ENCODE assay signal across 8 cellular contexts in the genomic region with DNA sequence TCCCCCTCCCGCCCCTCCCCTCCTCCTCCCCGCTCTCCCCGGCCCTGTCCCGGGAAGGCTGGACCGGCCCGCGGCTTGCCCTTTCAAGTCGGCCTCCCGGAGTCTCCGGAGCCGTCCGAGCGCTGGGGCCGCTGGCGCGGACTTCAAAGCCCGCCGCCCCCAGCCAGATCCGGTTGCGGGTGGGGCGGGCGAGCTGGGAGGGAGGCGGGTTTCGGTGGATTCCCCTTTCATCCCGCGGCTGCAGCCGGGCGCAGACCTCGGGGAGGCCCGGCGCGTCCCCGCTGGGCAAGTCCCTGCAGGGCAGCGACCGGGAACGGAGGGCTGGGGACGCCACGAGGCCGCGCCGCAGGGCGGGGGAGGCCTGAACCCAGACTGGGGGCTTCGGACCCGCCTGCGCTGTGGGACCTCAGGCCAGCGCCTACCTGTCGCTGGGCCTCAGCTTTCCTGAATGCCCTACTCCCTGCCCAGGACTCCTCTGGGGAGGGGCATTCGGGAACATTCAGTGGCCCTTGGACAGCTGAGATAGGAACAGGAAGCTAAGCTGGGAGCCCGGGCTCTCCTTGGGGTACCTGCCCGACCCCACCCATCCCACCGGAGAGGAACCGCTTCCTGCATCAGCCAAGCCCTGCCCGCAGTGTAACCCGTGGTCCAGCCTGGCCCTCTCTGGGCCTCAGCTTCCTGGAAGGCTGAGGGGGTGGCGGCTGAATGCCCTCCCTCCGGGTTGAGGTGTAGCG. TPM values are rescaled to one million over a fixed set of nuclear protein-coding genes. Genes with fewer than 3 reads are reported as not detected.
A peak's percentile ranks its signal among the peaks of the same experiment; 100 is the strongest.
DNase-seq lines count a peak whose midpoint lies in the region; ATAC-seq, FAIRE-seq and TF ChIP-seq lines count a peak whose summit lies in the region.

No MANE protein-coding gene starts in this region.

- H3K36me3 Mint-ChIP-seq in T-cell (no peaks in the 10 kb centered on the region), naive B cell (no peaks in the 10 kb centered on the region)

- H3K27ac Mint-ChIP-seq in T-cell = peak overlapping the region in 1 of 2 donors; percentile 74
- no peak overlapping the region for H3K27ac Mint-ChIP-seq in naive B cell

- TF ChIP-seq POLR2A in H54 (IDR thresholded peaks at IDR 0.05; ENCODE audit: low read depth, low read length) = no peak

- peak overlapping the region; percentile 51 to 68 (median 53) for H3K4me3 Mint-ChIP-seq in T-cell
- H3K4me3 Mint-ChIP-seq in naive B cell = peak overlapping the region in 5 of 8 donors; percentile 25 to 63 (median 36)

- TF ChIP-seq CTCF in epithelial cell of proximal tubule (conservative IDR thresholded peaks at IDR 0.05; ENCODE audit: low read depth, low read length) = no peak

- peak in 2 of 34 experiments; percentile 33 to 34 for DNase-seq in T-cell
- DNase-seq in epithelial cell of proximal tubule (ENCODE audit: low read depth) = no peak
- DNase-seq in naive B cell = no peak
- no peak for DNase-seq in DMS 273 treated with DMSO at 0.1 percent for 48 hours (lab: John Stamatoyannopoulos, UW)
- no peak for DNase-seq in NCI-H748 (lab: John Stamatoyannopoulos, UW; ENCODE audit: unreplicated experiment)
- DNase-seq in H54 (ENCODE audit: insufficient read length, low spot score) = no peak

- H3K9me3 Mint-ChIP-seq in T-cell = no peaks in the 10 kb centered on the region
- H3K9me3 Mint-ChIP-seq in naive B cell = no peaks in the 10 kb centered on the region

- H3K27me3 Mint-ChIP-seq in T-cell (peaks cover 3 to 10% of the 10 kb centered on the region in 2 donors), naive B cell (peaks cover 28 to 74% (median 66%) of the 10 kb centered on the region in 3 donors)

- H3K4me3 ChIP-seq in GM08714 (ENCODE audit: low read length) (peak overlapping the region; percentile 4; the same call in 1 of the 2 replicates), epithelial cell of proximal tubule (ENCODE audit: low read depth, low read length) (peak overlapping the region; percentile 56)

- H3K4me1 Mint-ChIP-seq in T-cell (peaks cover 16 to 36% (median 25%) of the 10 kb centered on the region in 3 donors), naive B cell (peaks cover 5 to 17% (median 14%) of the 10 kb centered on the region in 3 donors)

- peak; percentile 59 to 76 (median 74) for ATAC-seq in T-cell (replicated peaks in 1 of 4)
- peak; percentile 56 to 69 for ATAC-seq in naive B cell (ENCODE audit: low read depth in 2 of 2)
- no peak for ATAC-seq in HG02938 (IDR thresholded peaks at IDR 0.05; ENCODE audit: unreplicated experiment)

- POLR2A ChIA-PET in T-cell (lab: Charles Lee) = interaction anchor here in 1 of 2 donors (0.6 kb wide), 1 partner anchor 271 kb away, joined by 5 read pairs; no protein-coding TSS in a partner anchor

- CTCF ChIA-PET in T-cell (lab: Charles Lee) = interaction anchor here in 1 of 2 donors (0.6 kb wide), 1 partner anchor 149 kb away, joined by 6 read pairs; no protein-coding TSS in a partner anchor

- no peak for FAIRE-seq in H54 (lab: Jason Lieb, UNC)

RNA-seq across cellular contexts. Expression of a gene that starts 23.4 kb away (rescaled TPM):
- total RNA-seq in T-cell = not detected
- 0.69 TPM in 1 of 2 replicates, not detected in the other for total RNA-seq in epithelial cell of proximal tubule
- not detected for polyA plus RNA-seq in naive B cell (ENCODE audit: low read depth in 6 of 6)

RNA-seq across cellular contexts. Expression of a gene that starts 28.4 kb away (rescaled TPM):
- total RNA-seq in T-cell = 10 to 100 TPM; 31.0 to 45.0 (median 40.3) TPM
- total RNA-seq in epithelial cell of proximal tubule = 37.9 and 104 TPM in 2 replicates
- polyA plus RNA-seq in naive B cell (ENCODE audit: low read depth in 6 of 6) = 10 to 100 TPM; 30.3 to 57.7 (median 35.4) TPM

RNA-seq across cellular contexts. Expression of a gene that starts 44.4 kb away (rescaled TPM):
- total RNA-seq in T-cell (10 to 100 TPM; 28.3 to 35.2 (median 30.8) TPM), epithelial cell of proximal tubule (22.3 and 29.2 TPM in 2 replicates)
- 10 to 100 TPM; 13.3 to 23.4 (median 16.5) TPM for polyA plus RNA-seq in naive B cell (ENCODE audit: low read depth in 6 of 6)
